Comparison of ENCODE assay signal across 1 cellular context in genomic region chr12:49624919-49625577, GRCh38.
TF ChIP-seq lines count a peak whose summit lies in the region.

No MANE protein-coding gene starts in this region.

TF ChIP-seq in GM23338, 12 proteins besides CTCF, POLR2A, EP300 and RAD21:
- no peak for TF ChIP-seq POLR2AphosphoS5 (IDR thresholded peaks at IDR 0.05; ENCODE audit: low read depth)
